Comparison of ENCODE assay signal across 7 cellular contexts in genomic region chr19:17235618-17236413, GRCh38. TPM values are rescaled to one million over a fixed set of nuclear protein-coding genes. Genes with fewer than 3 reads are reported as not detected.
DNase-seq lines count a peak whose midpoint lies in the region; ATAC-seq and TF ChIP-seq lines count a peak whose summit lies in the region.

No MANE protein-coding gene starts in this region.

- H3K4me1 Mint-ChIP-seq in neural crest cell = peaks cover 18% of the 10 kb centered on the region

- no peaks in the 10 kb centered on the region for H3K9me3 ChIP-seq in Panc1 (ENCODE audit: control insufficient read depth, insufficient read depth, low read depth, low read length)

- no peaks in the 10 kb centered on the region for H3K27me3 ChIP-seq in Panc1 (ENCODE audit: control insufficient read depth, insufficient read depth, low read length)

- in situ Hi-C loops in Panc1 (cut with HindIII; ENCODE audit: low pct_unique_long_range_greater_than_20kb, low sequenced_read_pairs) = no loop called here

- intact Hi-C loops in Panc1 (cut with micrococcal nuclease; ENCODE audit: unreplicated experiment) = no loop called here

- DNase-seq in Panc1 (ENCODE audit: low read depth, low spot score) (no peak), fibroblast of pulmonary artery (ENCODE audit: low read depth) (peak; percentile 76), neural crest cell (ENCODE audit: low read depth, low spot score) (peak; percentile 58), stromal cell of bone marrow (ENCODE audit: low read depth) (peak; percentile 41)
- peak; percentile 64 for DNase-seq in activated T-helper 9 cell treated with anti-CD3 and anti-CD28 coated beads, Interleukin-2, amount 50 U/mL, for 16 hours (ENCODE audit: low read depth)

- ATAC-seq in GM18519 (IDR thresholded peaks at IDR 0.05; ENCODE audit: low FRiP score, unreplicated experiment) = peak; percentile 37
- peak; percentile 60 for ATAC-seq in HG03439 (IDR thresholded peaks at IDR 0.05; ENCODE audit: unreplicated experiment)
- ATAC-seq in Panc1 = peak; percentile 63

- TF ChIP-seq CTCF in Panc1 (IDR thresholded peaks at IDR 0.05) (no peak; the same call in 1 of the 2 replicates), fibroblast of pulmonary artery (IDR thresholded peaks at IDR 0.05; ENCODE audit: low read length, missing control alignments) (peak; percentile 26), neural crest cell (conservative IDR thresholded peaks at IDR 0.05) (peak; percentile 40)

- CTCF ChIA-PET in Panc1 (lab: Charles Lee) = no interaction called here

- BruUV-seq in Panc1 (replicated peaks; lab: Mats Ljungman, UMichigan) = no TSS peak

- peak overlapping the region; percentile 57 to 80 for H3K4me3 ChIP-seq in Panc1 (ENCODE audit: low read depth in 2 of 2, low read length in 2 of 2)
- peak overlapping the region; percentile 57 for H3K4me3 ChIP-seq in fibroblast of pulmonary artery (replicated peaks; ENCODE audit: low read depth, low read length)

- no peak overlapping the region for H3K27ac Mint-ChIP-seq in neural crest cell (ENCODE audit: unreplicated experiment)

- H3K9me3 Mint-ChIP-seq in neural crest cell = no peaks in the 10 kb centered on the region

- no peaks in the 10 kb centered on the region for H3K36me3 Mint-ChIP-seq in neural crest cell (ENCODE audit: low read depth)

- H3K36me3 ChIP-seq in Panc1 (ENCODE audit: control insufficient read depth, insufficient read depth, low read length) = peaks cover 7% of the 10 kb centered on the region

- peak overlapping the region; percentile 80 for H3K4me3 Mint-ChIP-seq in neural crest cell

- peaks cover 40% of the 10 kb centered on the region for H3K4me1 ChIP-seq in Panc1 (ENCODE audit: control insufficient read depth, insufficient read depth, low read length)

- POLR2A ChIA-PET in Panc1 (lab: Charles Lee) = no interaction called here

- H3K27me3 Mint-ChIP-seq in neural crest cell (ENCODE audit: low read depth) = no peaks in the 10 kb centered on the region

- H3K27ac ChIP-seq in Panc1 (ENCODE audit: low read length) = peak overlapping the region; percentile 93

RNA-seq across cellular contexts. Expression of gene OCEL1, which starts 9.8 kb away (rescaled TPM):
- 37.1 TPM for total RNA-seq in Panc1 (2021; ENCODE audit: unreplicated experiment)
- 41.8 TPM for polyA plus RNA-seq in Panc1 (2012; ENCODE audit: insufficient read length)
- total RNA-seq in neural crest cell = 10.4 and 12.0 TPM in 2 replicates

RNA-seq across cellular contexts. Expression of gene NR2F6, which starts 9.9 kb away (rescaled TPM):
- total RNA-seq in Panc1 (2021; ENCODE audit: unreplicated experiment) (173 TPM), neural crest cell (52.8 and 57.6 TPM in 2 replicates)
- 246 TPM for polyA plus RNA-seq in Panc1 (2012; ENCODE audit: insufficient read length)

RNA-seq across cellular contexts. Expression of gene USE1, which starts 20.7 kb away (rescaled TPM):
- total RNA-seq in Panc1 (2021; ENCODE audit: unreplicated experiment) = 26.2 TPM
- polyA plus RNA-seq in Panc1 (2012; ENCODE audit: insufficient read length) = 47.9 TPM
- 15.7 and 17.6 TPM in 2 replicates for total RNA-seq in neural crest cell

RNA-seq across cellular contexts. Expression of gene USHBP1, which starts 28.7 kb away (rescaled TPM):
- not detected for total RNA-seq in Panc1 (2021; ENCODE audit: unreplicated experiment)
- polyA plus RNA-seq in Panc1 (2012; ENCODE audit: insufficient read length) = 0.39 TPM
- 0.23 and 0.57 TPM in 2 replicates for total RNA-seq in neural crest cell

RNA-seq across cellular contexts. Expression of gene BABAM1, which starts 31.4 kb away (rescaled TPM):
- total RNA-seq in Panc1 (2021; ENCODE audit: unreplicated experiment) (79.5 TPM), neural crest cell (79.1 and 89.3 TPM in 2 replicates)
- polyA plus RNA-seq in Panc1 (2012; ENCODE audit: insufficient read length) = 119 TPM
